Comparison of ENCODE assay signal across 22 cellular contexts in the genomic region with DNA sequence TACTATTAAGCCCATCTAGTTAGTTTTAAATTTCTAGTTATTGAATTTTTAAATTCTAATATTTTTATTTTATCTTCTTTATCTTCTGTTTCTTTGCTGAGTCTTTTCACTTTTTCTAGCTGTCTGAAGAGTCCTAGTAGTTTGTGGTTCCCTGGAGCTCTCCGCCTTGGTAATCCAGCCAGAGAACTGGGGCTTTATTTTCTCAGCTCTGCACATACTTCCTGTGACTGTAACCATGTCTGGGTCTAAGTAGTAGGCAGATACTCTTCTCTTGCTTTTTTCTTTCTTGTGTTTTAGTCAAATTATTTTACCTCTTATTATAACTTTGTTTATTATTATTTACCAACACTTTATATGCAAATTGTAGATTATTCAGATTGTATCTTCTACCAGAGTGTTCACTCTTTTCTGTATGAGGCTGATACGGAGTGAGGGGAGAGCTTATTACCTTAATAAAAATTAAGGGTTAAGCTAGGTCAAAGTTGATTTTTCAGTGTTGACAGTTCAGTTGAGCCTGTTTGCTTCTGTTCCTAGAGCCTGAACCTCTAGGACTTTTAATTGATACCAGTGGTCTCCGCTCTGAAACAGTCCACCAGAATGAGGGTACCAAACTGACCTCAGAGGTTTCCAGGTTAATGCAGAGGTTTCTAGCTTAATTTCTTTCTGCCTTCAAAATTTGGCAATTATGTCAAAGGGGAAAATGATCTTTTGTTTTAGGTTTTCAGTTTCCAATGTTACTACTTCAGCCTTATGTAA.
A peak's percentile ranks its signal among the peaks of the same experiment; 100 is the strongest.
DNase-seq lines count a peak whose midpoint lies in the region; FAIRE-seq and TF ChIP-seq lines count a peak whose summit lies in the region.
"Had no signal": no experiment of that assay in that cellular context is flagged by ENCODE, and none has a peak within 500 bp of the region (broad histone marks: within the 10 kb centered on the region; RNA-seq: fewer than 3 reads in every experiment).

No MANE protein-coding gene starts in this region.

- H3K27me3 ChIP-seq in A673 (replicated peaks; ENCODE audit: insufficient read depth, low read depth, low read length, poor library complexity) (no peaks in the 10 kb centered on the region), brain microvascular endothelial cell (replicated peaks) (no peaks in the 10 kb centered on the region), endodermal cell (ENCODE audit: control insufficient read depth, insufficient read depth, low read length, poor library complexity, severe bottlenecking) (no peaks in the 10 kb centered on the region)
- H3K27me3 ChIP-seq: gastroesophageal sphincter, neutrophil, thyroid gland had no signal

- H3K36me3 ChIP-seq in A673 (ENCODE audit: insufficient read depth, low read length, poor library complexity, severe bottlenecking) (no peaks in the 10 kb centered on the region), brain microvascular endothelial cell (replicated peaks) (no peaks in the 10 kb centered on the region), endodermal cell (ENCODE audit: control insufficient read depth, insufficient read depth, low read length) (no peaks in the 10 kb centered on the region)
- H3K36me3 ChIP-seq: gastroesophageal sphincter, HAP-1, lower lobe of right lung, neutrophil, thyroid gland had no signal

- WGBS in endodermal cell (ENCODE audit: insufficient coverage in 1 of 2, insufficient read length in 1 of 2), 2 experiments: 76 to 80% methylated on average over 2 to 3 of the region's 3 CpGs

- no peak overlapping the region for H3K27ac Mint-ChIP-seq in endodermal cell
- H3K27ac Mint-ChIP-seq: activated T-cell treated with anti-CD3 and anti-CD28 coated beads, Interleukin-2, amount 50 U/mL, for 24 hours had no signal

- peak overlapping the region; percentile 20 for H3K27ac ChIP-seq in A673 (ENCODE audit: low read depth, low read length, poor library complexity, severe bottlenecking)
- no peak overlapping the region for H3K27ac ChIP-seq in brain microvascular endothelial cell
- no peak overlapping the region for H3K27ac ChIP-seq in endodermal cell (ENCODE audit: low read depth, low read length)
- H3K27ac ChIP-seq: lower lobe of right lung, neutrophil had no signal

- intact Hi-C loops in A673 (cut with micrococcal nuclease; ENCODE audit: unreplicated experiment): loop anchor here (10.0 kb wide), 2 partner anchors 108 to 198 kb away; no protein-coding TSS in a partner anchor

- in situ Hi-C loops in brain microvascular endothelial cell (cut with HindIII; ENCODE audit: low pct_ligation_motif_present, low sequenced_read_pairs): no loop called here

- H3K4me1 ChIP-seq in A673 (ENCODE audit: insufficient read depth, low read length, poor library complexity, severe bottlenecking) (peaks cover 45% of the 10 kb centered on the region), endodermal cell (ENCODE audit: control insufficient read depth, insufficient read depth, low read length) (no peaks in the 10 kb centered on the region)
- H3K4me1 ChIP-seq: lower lobe of right lung had no signal

- H3K27me3 Mint-ChIP-seq in endodermal cell (ENCODE audit: insufficient read depth): no peaks in the 10 kb centered on the region
- H3K27me3 Mint-ChIP-seq: activated T-cell treated with anti-CD3 and anti-CD28 coated beads, Interleukin-2, amount 50 U/mL, for 24 hours had no signal

- H3K9ac ChIP-seq in endodermal cell (ENCODE audit: extremely low read depth, low read length, poor library complexity, severe bottlenecking): no peak overlapping the region

- CTCF ChIA-PET in A673 (lab: Charles Lee): no interaction called here

- H3K4me1 Mint-ChIP-seq in endodermal cell: peaks cover 9% of the 10 kb centered on the region

- no peak for TF ChIP-seq POLR2A in H54 (IDR thresholded peaks at IDR 0.05; ENCODE audit: low read depth, low read length)

- peak; percentile 36 for DNase-seq in A673 (ENCODE audit: low spot score)
- DNase-seq in H54 (ENCODE audit: insufficient read length, low spot score): no peak
- DNase-seq in brain microvascular endothelial cell: peak; percentile 14
- peak; percentile 48 for DNase-seq in iris pigment epithelial cell (ENCODE audit: low read depth)
- no peak for DNase-seq in endodermal cell
- no peak for DNase-seq in mesenteric fat pad (ENCODE audit: low spot score)
- no peak for DNase-seq in activated CD4-positive, alpha-beta T cell treated with anti-CD3 and anti-CD28 coated beads for 1 hour
- no peak for DNase-seq in NCI-H748 (lab: John Stamatoyannopoulos, UW; ENCODE audit: unreplicated experiment)
- DNase-seq: activated T-cell treated with anti-CD3 and anti-CD28 coated beads, Interleukin-2, amount 50 U/mL, for 24 hours; hypothalamus; kidney; lower lobe of right lung; MV-4-11; NCI-H187; NCI-H748 treated with DMSO at 0.1 percent for 48 hours; stimulated activated CD4-positive, alpha-beta T cell treated with anti-CD3 and anti-CD28 coated beads, Interleukin-2, amount 100 ng/mL, for 48 hours; stimulated activated naive CD4-positive, alpha-beta T cell; SW 1271 had no signal

- H3K4me3 Mint-ChIP-seq in endodermal cell: no peak overlapping the region
- H3K4me3 Mint-ChIP-seq: activated T-cell treated with anti-CD3 and anti-CD28 coated beads, Interleukin-2, amount 50 U/mL, for 24 hours had no signal

- TF ChIP-seq CTCF in A673 (conservative IDR thresholded peaks at IDR 0.05; ENCODE audit: low read depth, low read length) (no peak), brain microvascular endothelial cell (IDR thresholded peaks at IDR 0.05; ENCODE audit: low read depth, low read length, missing control alignments) (no peak), endodermal cell (conservative IDR thresholded peaks at IDR 0.05) (no peak)

- H3K9me3 Mint-ChIP-seq in endodermal cell: no peaks in the 10 kb centered on the region
- H3K9me3 Mint-ChIP-seq: activated T-cell treated with anti-CD3 and anti-CD28 coated beads, Interleukin-2, amount 50 U/mL, for 24 hours had no signal

- no TSS peak for BruUV-seq in A673 (replicated peaks; lab: Mats Ljungman, UMichigan)

- H3K4me3 ChIP-seq in A673 (ENCODE audit: low read depth, low read length, poor library complexity, severe bottlenecking): no peak overlapping the region
- H3K4me3 ChIP-seq in brain microvascular endothelial cell (ENCODE audit: low read depth, low read length): no peak overlapping the region
- no peak overlapping the region for H3K4me3 ChIP-seq in endodermal cell (ENCODE audit: low read length)
- H3K4me3 ChIP-seq: gastroesophageal sphincter, HAP-1, lower lobe of right lung, thyroid gland had no signal

- FAIRE-seq in H54 (lab: Jason Lieb, UNC): peak; percentile 68

- POLR2A ChIA-PET in A673 (lab: Charles Lee; ENCODE audit: low non-redundant PET): no interaction called here

- H3K36me3 Mint-ChIP-seq in endodermal cell (ENCODE audit: low read depth): no peaks in the 10 kb centered on the region

- H3K9me3 ChIP-seq in A673 (ENCODE audit: low read depth, low read length, poor library complexity, severe bottlenecking) (no peaks in the 10 kb centered on the region), endodermal cell (ENCODE audit: control insufficient read depth, low read length) (no peaks in the 10 kb centered on the region)
- H3K9me3 ChIP-seq: gastroesophageal sphincter, HAP-1, lower lobe of right lung, neutrophil, thyroid gland had no signal

Comparison
In these comparisons a context has a peak if more than half of its experiments do, and no peak if none do; other contexts are left out.
1. DNase-seq: peak in A673 (single experiment), brain microvascular endothelial cell (single experiment) and iris pigment epithelial cell (single experiment); none in H54 (single experiment), endodermal cell (single experiment), mesenteric fat pad (single experiment), activated CD4-positive, alpha-beta T cell treated with anti-CD3 and anti-CD28 coated beads for 1 hour (single experiment) and NCI-H748 (single experiment).